ENCODE assay signal across 17 cellular contexts in genomic region chr7:2412587-2413201, GRCh38. TPM values are rescaled to one million over a fixed set of nuclear protein-coding genes. Genes with fewer than 3 reads are reported as not detected.
DNase-seq lines count a peak whose midpoint lies in the region; ATAC-seq, FAIRE-seq and TF ChIP-seq lines count a peak whose summit lies in the region.
"Had no signal": no experiment of that assay in that cellular context is flagged by ENCODE, and none has a peak within 500 bp of the region (broad histone marks: within the 10 kb centered on the region; RNA-seq: fewer than 3 reads in every experiment).

No MANE protein-coding gene starts in this region.

- peak; percentile 37 to 65; a peak in 3 of 6 replicates for ATAC-seq in A549

- no peak for TF ChIP-seq EP300 in A549 (IDR thresholded peaks at IDR 0.05)

- no peak overlapping the region for H3K4me3 ChIP-seq in A549
- peak overlapping the region; percentile 6; the same call in 1 of the 2 replicates for H3K4me3 ChIP-seq in LNCaP clone FGC (ENCODE audit: low read depth, low read length)
- peak overlapping the region; percentile 15 for H3K4me3 ChIP-seq in coronary artery

- peaks cover 49% of the 10 kb centered on the region for H3K4me1 Mint-ChIP-seq in nephron

- no peak for TF ChIP-seq POLR2A in A549 (IDR thresholded peaks at IDR 0.05; ENCODE audit: low read length)

- CTCF ChIA-PET in A549 (lab: Yijun Ruan, JAX) = interaction anchor here (0.6 to 2.7 kb wide), 5 partner anchors 9 to 1242 kb away, joined by 3 to 17 read pairs (median 4); partner anchors contain the start of gene CHST12

- no peak for TF ChIP-seq CTCF in A549 (IDR thresholded peaks at IDR 0.05)
- TF ChIP-seq CTCF in LNCaP clone FGC (IDR thresholded peaks at IDR 0.05; ENCODE audit: control insufficient read depth, extremely low read depth, insufficient read depth) = no peak
- TF ChIP-seq CTCF in coronary artery (IDR thresholded peaks at IDR 0.05) = no peak
- TF ChIP-seq CTCF in nephron (IDR thresholded peaks at IDR 0.05; ENCODE audit: unreplicated experiment in 3 of 3) = no peak

- no peaks in the 10 kb centered on the region for H3K9me3 Mint-ChIP-seq in nephron
- H3K9me3 Mint-ChIP-seq: nephron progenitor cell had no signal

- no peaks in the 10 kb centered on the region for H3K9me3 ChIP-seq in A549

- peak overlapping the region; percentile 35 for H3K4me2 ChIP-seq in A549

- WGBS in A549 (ENCODE audit: missing lambda C conversion rate) = 65% methylated on average over 3 of the region's 3 CpGs

- intact Hi-C loops in posterior vena cava (cut with DNase I) = no loop called here

- FAIRE-seq in A549 (lab: Jason Lieb, UNC) (no peak), RCC 7860 (lab: Jason Lieb, UNC) (no peak)
- FAIRE-seq: GM12892, H1, kidney, urothelium cell line had no signal

- H3K4me3 Mint-ChIP-seq in nephron = no peak overlapping the region
- H3K4me3 Mint-ChIP-seq: nephron progenitor cell had no signal

- POLR2A ChIA-PET in A549 (lab: Yijun Ruan, JAX) = no interaction called here

- H3K4me1 ChIP-seq in A549 = peaks cover 20% of the 10 kb centered on the region

- H3K27me3 Mint-ChIP-seq in nephron (ENCODE audit: low read depth) = no peaks in the 10 kb centered on the region

- 0 out of 6 replicates have a peak overlapping the region, but pooled peaks of 1 of the 2 experiments have one; percentile 10 for H3K27ac ChIP-seq in A549
- peak overlapping the region in 1 of 2 donors; percentile 75 for H3K27ac ChIP-seq in coronary artery

- H3K27ac Mint-ChIP-seq in nephron = peak overlapping the region; percentile 52 to 83 (median 82)
- H3K27ac Mint-ChIP-seq: nephron progenitor cell had no signal

- peaks cover 3% of the 10 kb centered on the region for H3K36me3 Mint-ChIP-seq in nephron (ENCODE audit: low read depth)

- no peak for DNase-seq in A549 (ENCODE audit: low read depth in 1 of 2, low spot score in 1 of 2)
- DNase-seq in LNCaP clone FGC (ENCODE audit: low read depth) = peak; percentile 7
- DNase-seq in coronary artery (ENCODE audit: low spot score) = no peak
- no peak for DNase-seq in DMS 273 treated with DMSO at 0.1 percent for 48 hours (lab: John Stamatoyannopoulos, UW)
- no peak for DNase-seq in RCC 7860 (ENCODE audit: low spot score)
- no peak for DNase-seq in posterior vena cava (ENCODE audit: low spot score)
- no peak for DNase-seq in NCI-H2196 (lab: John Stamatoyannopoulos, UW; ENCODE audit: unreplicated experiment)
- DNase-seq: activated naive CD4-positive, alpha-beta T cell treated with anti-CD3 and anti-CD28 coated beads, Interleukin-2, amount 50 U/mL, for 16 hours; foreskin fibroblast; kidney; NCI-H1048; NCI-H446; nephron progenitor cell had no signal

- TF ChIP-seq RAD21 in A549 (conservative IDR thresholded peaks at IDR 0.05 in 1 of 2, IDR thresholded peaks at IDR 0.05 in 1 of 2) = no peak

TF ChIP-seq in A549, 52 proteins besides CTCF, POLR2A, EP300 and RAD21:
- no peak for TF ChIP-seq MAFK (IDR thresholded peaks at IDR 0.05; ENCODE audit: partially characterized antibody)
- TF ChIP-seq EHMT2 (IDR thresholded peaks at IDR 0.05; ENCODE audit: low read depth) = no peak
- TF ChIP-seq GATA3 (IDR thresholded peaks at IDR 0.05; ENCODE audit: borderline replicate concordance) = no peak
- TF ChIP-seq HOXA7 (CRISPR knock-in tag; IDR thresholded peaks at IDR 0.05) = no peak
- TF ChIP-seq REST (IDR thresholded peaks at IDR 0.05) = no peak
- no peak for TF ChIP-seq TFCP2L1 (CRISPR knock-in tag; IDR thresholded peaks at IDR 0.05)
- no peak for TF ChIP-seq SREBF2 (IDR thresholded peaks at IDR 0.05)
- no peak for TF ChIP-seq FOSL2 (IDR thresholded peaks at IDR 0.05)
- TF ChIP-seq FOSL2 (CRISPR knock-in tag; IDR thresholded peaks at IDR 0.05) = no peak
- TF ChIP-seq ZFP36 (IDR thresholded peaks at IDR 0.05; ENCODE audit: borderline replicate concordance, partially characterized antibody) = no peak
- TF ChIP-seq NPAS2 (CRISPR knock-in tag; IDR thresholded peaks at IDR 0.05; ENCODE audit: borderline replicate concordance) = no peak
- no peak for TF ChIP-seq RNF2 (IDR thresholded peaks at IDR 0.05; ENCODE audit: borderline replicate concordance, low read depth)
- TF ChIP-seq E2F6 (IDR thresholded peaks at IDR 0.05; ENCODE audit: borderline replicate concordance, low read depth) = no peak
- TF ChIP-seq RFX5 (IDR thresholded peaks at IDR 0.05) = no peak
- no peak for TF ChIP-seq CBX2 (IDR thresholded peaks at IDR 0.05; ENCODE audit: borderline replicate concordance, low read depth)
- no peak for TF ChIP-seq ZNF302 (CRISPR knock-in tag; IDR thresholded peaks at IDR 0.05)
- TF ChIP-seq SMC3 (IDR thresholded peaks at IDR 0.05) = no peak
- no peak for TF ChIP-seq HOXB5 (CRISPR knock-in tag; IDR thresholded peaks at IDR 0.05)
- no peak for TF ChIP-seq RCOR1 (IDR thresholded peaks at IDR 0.05; ENCODE audit: low read depth, low read length)
- no peak for TF ChIP-seq MAX (IDR thresholded peaks at IDR 0.05)
- TF ChIP-seq ATOH8 (CRISPR knock-in tag; IDR thresholded peaks at IDR 0.05; ENCODE audit: low read depth) = no peak

RNA-seq across cellular contexts. Expression of gene CHST12, which starts 9.3 kb away (rescaled TPM):
- 5.6 and 6.2 TPM in 2 replicates for polyA plus RNA-seq in A549 (2011; rRNA removed)
- polyA plus RNA-seq in A549 (2012; cell fraction: cytosol; rRNA removed) = 14.8 and 22.4 TPM in 2 replicates
- polyA plus RNA-seq in A549 (2012; cell fraction: nucleus; rRNA removed) = 21.2 and 32.0 TPM in 2 replicates
- 9.4 to 12.0 TPM (median 11.3 TPM) in 3 replicates for polyA plus RNA-seq in A549 (2017; fragmentation: RNase III; extraction: RNeasy Plus Mini Kit Qiagen cat#74134 plus additional on column Dnase treatment)
- polyA minus RNA-seq in A549 (2011; rRNA and poly(A)+ RNA removed) = 2.6 and 3.6 TPM in 2 replicates
- total RNA-seq in posterior vena cava = 10 to 100 TPM; 21.4 to 28.3 TPM

RNA-seq across cellular contexts. Expression of gene EIF3B, which starts 58.1 kb away (rescaled TPM):
- polyA plus RNA-seq in A549 (2011; rRNA removed) (180 and 219 TPM in 2 replicates), A549 (2017; fragmentation: RNase III; extraction: RNeasy Plus Mini Kit Qiagen cat#74134 plus additional on column Dnase treatment) (206 to 230 TPM (median 207 TPM) in 3 replicates)
- polyA plus RNA-seq in A549 (2012; cell fraction: cytosol; rRNA removed) = 152 and 156 TPM in 2 replicates
- polyA plus RNA-seq in A549 (2012; cell fraction: nucleus; rRNA removed) = 311 and 370 TPM in 2 replicates
- 140 and 153 TPM in 2 replicates for polyA minus RNA-seq in A549 (2011; rRNA and poly(A)+ RNA removed)
- total RNA-seq in posterior vena cava = 10 to 100 TPM; 78.1 to 90.1 TPM
